ENCODE assay signal across 1 cellular context in genomic region chr12:85469158-85470086, GRCh38.
TF ChIP-seq lines count a peak whose summit lies in the region.

No MANE protein-coding gene starts in this region.

TF ChIP-seq in GM12878, 131 proteins besides CTCF, POLR2A, EP300 and RAD21:
- TF ChIP-seq, protein P1, sequence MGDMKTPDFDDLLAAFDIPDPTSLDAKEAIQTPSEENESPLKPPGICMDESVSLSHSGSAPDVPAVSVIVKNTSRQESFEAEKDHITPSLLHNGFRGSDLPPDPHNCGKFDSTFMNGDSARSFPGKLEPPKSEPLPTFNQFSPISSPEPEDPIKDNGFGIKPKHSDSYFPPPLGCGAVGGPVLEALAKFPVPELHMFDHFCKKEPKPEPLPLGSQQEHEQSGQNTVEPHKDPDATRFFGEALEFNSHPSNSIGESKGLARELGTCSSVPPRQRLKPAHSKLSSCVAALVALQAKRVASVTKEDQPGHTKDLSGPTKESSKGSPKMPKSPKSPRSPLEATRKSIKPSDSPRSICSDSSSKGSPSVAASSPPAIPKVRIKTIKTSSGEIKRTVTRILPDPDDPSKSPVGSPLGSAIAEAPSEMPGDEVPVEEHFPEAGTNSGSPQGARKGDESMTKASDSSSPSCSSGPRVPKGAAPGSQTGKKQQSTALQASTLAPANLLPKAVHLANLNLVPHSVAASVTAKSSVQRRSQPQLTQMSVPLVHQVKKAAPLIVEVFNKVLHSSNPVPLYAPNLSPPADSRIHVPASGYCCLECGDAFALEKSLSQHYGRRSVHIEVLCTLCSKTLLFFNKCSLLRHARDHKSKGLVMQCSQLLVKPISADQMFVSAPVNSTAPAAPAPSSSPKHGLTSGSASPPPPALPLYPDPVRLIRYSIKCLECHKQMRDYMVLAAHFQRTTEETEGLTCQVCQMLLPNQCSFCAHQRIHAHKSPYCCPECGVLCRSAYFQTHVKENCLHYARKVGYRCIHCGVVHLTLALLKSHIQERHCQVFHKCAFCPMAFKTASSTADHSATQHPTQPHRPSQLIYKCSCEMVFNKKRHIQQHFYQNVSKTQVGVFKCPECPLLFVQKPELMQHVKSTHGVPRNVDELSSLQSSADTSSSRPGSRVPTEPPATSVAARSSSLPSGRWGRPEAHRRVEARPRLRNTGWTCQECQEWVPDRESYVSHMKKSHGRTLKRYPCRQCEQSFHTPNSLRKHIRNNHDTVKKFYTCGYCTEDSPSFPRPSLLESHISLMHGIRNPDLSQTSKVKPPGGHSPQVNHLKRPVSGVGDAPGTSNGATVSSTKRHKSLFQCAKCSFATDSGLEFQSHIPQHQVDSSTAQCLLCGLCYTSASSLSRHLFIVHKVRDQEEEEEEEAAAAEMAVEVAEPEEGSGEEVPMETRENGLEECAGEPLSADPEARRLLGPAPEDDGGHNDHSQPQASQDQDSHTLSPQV (IDR thresholded peaks at IDR 0.05), result 0 out of 2 replicates have a peak, but pooled peaks have one; percentile 26
- 0 out of 2 replicates have a peak, but pooled peaks have one; percentile 57 for TF ChIP-seq ZNF687 (IDR thresholded peaks at IDR 0.05)
TF ChIP-seq in GM12878: peak in this region for 2; not testable (repeated sequence) for 129.
